ENCODE assay signal across 13 cellular contexts in genomic region chr7:30846378-30846777, GRCh38.
A peak's percentile ranks its signal among the peaks of the same experiment; 100 is the strongest.
DNase-seq lines count a peak whose midpoint lies in the region; ATAC-seq, FAIRE-seq and TF ChIP-seq lines count a peak whose summit lies in the region.
"Had no signal": no experiment of that assay in that cellular context is flagged by ENCODE, and none has a peak within 500 bp of the region (broad histone marks: within the 10 kb centered on the region; RNA-seq: fewer than 3 reads in every experiment).

No MANE protein-coding gene starts in this region.

- H3K79me2 ChIP-seq in osteoblast (ENCODE audit: insufficient read depth, low read length) = no peaks in the 10 kb centered on the region

- FAIRE-seq in GM19239 (lab: Jason Lieb, UNC) = no peak

- H3K4me1 ChIP-seq in heart left ventricle (peaks cover 0 to 70% (median 33%) of the 10 kb centered on the region in 12 donors), osteoblast (ENCODE audit: insufficient read depth, low read length) (no peaks in the 10 kb centered on the region), aorta (ENCODE audit: control insufficient read depth in 1 of 2, insufficient read depth in 2 of 2, low read length in 2 of 2) (peaks cover 0 to 3% of the 10 kb centered on the region in 2 donors)

- 80 to 85% (median 80%) methylated on average over 4 to 6 of the region's 6 CpGs for WGBS in heart left ventricle, 4 donors
- WGBS in aorta, 2 donors = 85% methylated on average over 6 of the region's 6 CpGs

- TF ChIP-seq POLR2A in heart left ventricle (IDR thresholded peaks at IDR 0.05) = no peak

- no peak overlapping the region for H3K4me2 ChIP-seq in osteoblast (ENCODE audit: insufficient read depth, low read length)
- H3K4me2 ChIP-seq: KMS-11 had no signal

- H3K4me3 ChIP-seq in heart left ventricle (no peak overlapping the region), coronary artery (no peak overlapping the region), osteoblast (ENCODE audit: insufficient read depth, low read length) (no peak overlapping the region), aorta (ENCODE audit: low read length in 2 of 2) (no peak overlapping the region)

- no peaks in the 10 kb centered on the region for H4K20me1 ChIP-seq in osteoblast (ENCODE audit: insufficient read depth, low read length)

- no peak for ATAC-seq in heart left ventricle
- ATAC-seq in Right ventricle myocardium inferior = no peak
- ATAC-seq in aorta (ENCODE audit: low FRiP score) = no peak
- ATAC-seq in GM18498 (IDR thresholded peaks at IDR 0.05; ENCODE audit: unreplicated experiment) = no peak

- peak overlapping the region in 11 of 12 donors; percentile 35 to 88 (median 69) for H3K27ac ChIP-seq in heart left ventricle
- H3K27ac ChIP-seq in coronary artery = peak overlapping the region; percentile 74 to 86
- no peak overlapping the region for H3K27ac ChIP-seq in osteoblast (ENCODE audit: low read depth, low read length)
- H3K27ac ChIP-seq in aorta (ENCODE audit: low read depth in 1 of 2, low read length in 2 of 2) = peak overlapping the region; percentile 91 to 95
- H3K27ac ChIP-seq: brain microvascular endothelial cell, KMS-11 had no signal

- no peaks in the 10 kb centered on the region for H3K27me3 ChIP-seq in heart left ventricle
- H3K27me3 ChIP-seq in osteoblast (ENCODE audit: insufficient read depth, low read length) = no peaks in the 10 kb centered on the region
- no peaks in the 10 kb centered on the region for H3K27me3 ChIP-seq in aorta (ENCODE audit: control insufficient read depth in 1 of 2, insufficient read depth in 2 of 2, low read length in 1 of 2)
- H3K27me3 ChIP-seq: brain microvascular endothelial cell had no signal

- TF ChIP-seq CTCF in heart left ventricle (IDR thresholded peaks at IDR 0.05) (no peak), coronary artery (IDR thresholded peaks at IDR 0.05) (no peak), osteoblast (IDR thresholded peaks at IDR 0.05; ENCODE audit: extremely low read depth, low read depth, low read length) (no peak), GM10266 (IDR thresholded peaks at IDR 0.05; ENCODE audit: control insufficient read depth, insufficient read depth, low read depth, missing control alignments) (no peak)

- DNase-seq in heart left ventricle = no peak
- DNase-seq in Right ventricle myocardium inferior (ENCODE audit: missing footprints) = no peak
- no peak for DNase-seq in coronary artery (ENCODE audit: low spot score)
- peak; percentile 39 for DNase-seq in osteoblast (ENCODE audit: insufficient read length, low spot score, missing footprints)
- peak in 1 of 2 donors; percentile 31 for DNase-seq in aorta
- DNase-seq in GM19239 (ENCODE audit: insufficient read length, low spot score) = no peak
- no peak for DNase-seq in GM10266 (ENCODE audit: extremely low spot score)
- DNase-seq: brain microvascular endothelial cell; erythroblast; NCI-H2029 treated with DMSO at 0.1 percent for 48 hours; stimulated activated CD4-positive, alpha-beta T cell treated with anti-CD3 and anti-CD28 coated beads, Interleukin-4, amount 100 ng/mL, for 1 hour had no signal

- H3K9me3 ChIP-seq in heart left ventricle (no peaks in the 10 kb centered on the region), osteoblast (ENCODE audit: low read depth, low read length) (no peaks in the 10 kb centered on the region), aorta (ENCODE audit: control insufficient read depth, low read length) (no peaks in the 10 kb centered on the region)

- H3K36me3 ChIP-seq in heart left ventricle = no peaks in the 10 kb centered on the region
- H3K36me3 ChIP-seq in osteoblast (ENCODE audit: insufficient read depth, low read length) = no peaks in the 10 kb centered on the region
- no peaks in the 10 kb centered on the region for H3K36me3 ChIP-seq in aorta (ENCODE audit: control insufficient read depth in 1 of 2, insufficient read depth in 2 of 2, low read length in 1 of 2)
- H3K36me3 ChIP-seq: brain microvascular endothelial cell had no signal

- H2AFZ ChIP-seq in osteoblast (ENCODE audit: low read length) = no peak overlapping the region

- intact Hi-C loops in heart left ventricle (cut with DNase I) (no loop called here), Right ventricle myocardium inferior (cut with DNase I) (no loop called here), aorta (cut with DNase I) (no loop called here)
